In genomic region chr6:138774370-138774769, GRCh38 we compare ENCODE assay signal across 8 cellular contexts. TPM values are rescaled to one million over a fixed set of nuclear protein-coding genes. Genes with fewer than 3 reads are reported as not detected.
DNase-seq lines count a peak whose midpoint lies in the region; ATAC-seq and TF ChIP-seq lines count a peak whose summit lies in the region.

No MANE protein-coding gene starts in this region.

- peak overlapping the region; percentile 99 for H3K4me3 Mint-ChIP-seq in activated naive CD8-positive, alpha-beta T cell

- H3K9me3 ChIP-seq in iPS-15b (ENCODE audit: control insufficient read depth, insufficient read depth, low read length) (no peaks in the 10 kb centered on the region), spleen (no peaks in the 10 kb centered on the region)

- intact Hi-C loops in spleen (cut with DNase I; ENCODE audit: low total_unique reads): no loop called here

- peak overlapping the region; percentile 99 for H3K27ac Mint-ChIP-seq in activated naive CD8-positive, alpha-beta T cell

- DNase-seq in HFF-Myc (ENCODE audit: extremely low read depth, low read depth): no peak
- DNase-seq in spleen: no peak
- DNase-seq in LoVo (ENCODE audit: low spot score): no peak
- no peak for DNase-seq in SW 1271 (lab: John Stamatoyannopoulos, UW)
- no peak for DNase-seq in occipital lobe (lab: John Stamatoyannopoulos, UW)

- H3K36me3 Mint-ChIP-seq in activated naive CD8-positive, alpha-beta T cell: peaks cover 9% of the 10 kb centered on the region

- peaks cover 34% of the 10 kb centered on the region for H3K4me1 Mint-ChIP-seq in activated naive CD8-positive, alpha-beta T cell (ENCODE audit: low read depth)

- H3K36me3 ChIP-seq in iPS-15b (ENCODE audit: control insufficient read depth, insufficient read depth, low read length) (no peaks in the 10 kb centered on the region), spleen (peaks cover 0 to 39% (median 18%) of the 10 kb centered on the region in 6 donors)

- no peaks in the 10 kb centered on the region for H3K27me3 ChIP-seq in iPS-15b (ENCODE audit: control insufficient read depth, insufficient read depth, low read length)
- H3K27me3 ChIP-seq in spleen (replicated peaks in 1 of 7): no peaks in the 10 kb centered on the region

- peak overlapping the region in 7 of 8 donors; percentile 94 to 99 (median 95) for H3K27ac ChIP-seq in spleen

- peak overlapping the region; percentile 80 for H3K9ac ChIP-seq in iPS-15b (ENCODE audit: low read depth, low read length)

- no peaks in the 10 kb centered on the region for H3K27me3 Mint-ChIP-seq in activated naive CD8-positive, alpha-beta T cell

- WGBS in spleen, 5 donors: 38 to 49% (median 45%) methylated on average over 3 of the region's 3 CpGs

- H3K4me1 ChIP-seq in iPS-15b (ENCODE audit: control insufficient read depth, insufficient read depth, low read length): no peaks in the 10 kb centered on the region
- peaks cover 4 to 33% (median 22%) of the 10 kb centered on the region in 6 donors for H3K4me1 ChIP-seq in spleen

- ATAC-seq in HG03457 (IDR thresholded peaks at IDR 0.05; ENCODE audit: unreplicated experiment): no peak

- H3K9me3 Mint-ChIP-seq in activated naive CD8-positive, alpha-beta T cell (ENCODE audit: low read depth): no peaks in the 10 kb centered on the region

- H3K4me3 ChIP-seq in HFF-Myc (replicated peaks; ENCODE audit: low read depth, low read length) (peak overlapping the region; percentile 61), iPS-15b (ENCODE audit: low read depth, low read length) (peak overlapping the region; percentile 91), spleen (peak overlapping the region in 7 of 8 donors; percentile 69 to 81 (median 74))

- no peak for TF ChIP-seq CTCF in HFF-Myc (IDR thresholded peaks at IDR 0.05; ENCODE audit: low read depth, low read length, missing control alignments)
- TF ChIP-seq CTCF in spleen (IDR thresholded peaks at IDR 0.05 in 8 of 11, conservative IDR thresholded peaks at IDR 0.05 in 3 of 11): no peak

- TF ChIP-seq POLR2A in spleen (IDR thresholded peaks at IDR 0.05): no peak

RNA-seq across cellular contexts. Expression of gene CCDC28A, which starts 0.8 kb away (rescaled TPM):
- total RNA-seq in spleen: 10 to 100 TPM; 20.0 to 36.9 (median 28.9) TPM
- 10 to 100 TPM; 35.3 to 43.9 (median 43.0) TPM for polyA plus RNA-seq in spleen
- 10.3 TPM for total RNA-seq in occipital lobe

RNA-seq across cellular contexts. Expression of gene ECT2L, which starts 21.5 kb away (rescaled TPM):
- total RNA-seq in spleen (under 1 TPM in 1 of 7 donors, not detected in 6; 0.13 TPM), occipital lobe (0.31 TPM)
- polyA plus RNA-seq in spleen: under 1 TPM in 2 of 3 donors, not detected in 1; 0.12 to 0.17 TPM
